ENCODE assay signal across 15 cellular contexts in genomic region chr5:68148096-68148495, GRCh38.
DNase-seq lines count a peak whose midpoint lies in the region; ATAC-seq and TF ChIP-seq lines count a peak whose summit lies in the region.
"Had no signal": no experiment of that assay in that cellular context is flagged by ENCODE, and none has a peak within 500 bp of the region (broad histone marks: within the 10 kb centered on the region; RNA-seq: fewer than 3 reads in every experiment).

No MANE protein-coding gene starts in this region.

- no peak for TF ChIP-seq CTCF in RWPE1 (conservative IDR thresholded peaks at IDR 0.05; ENCODE audit: low read depth)

- CTCF ChIA-PET in RWPE1 (lab: Yijun Ruan, JAX), result no interaction called here

- H3K27ac ChIP-seq in RWPE1, result no peak overlapping the region
- H3K27ac ChIP-seq: BLaER1 treated with 17β-estradiol and CSF1 and Interleukin-3, amounts not matched to agents 10 nM and 100 nM; heart right ventricle; left lung; VCaP had no signal

- DNase-seq in kidney tubule cell (ENCODE audit: low spot score), result peak; percentile 41
- DNase-seq in iPS-NIHi7 (ENCODE audit: extremely low spot score), result no peak
- no peak for DNase-seq in NCI-H2196 (lab: John Stamatoyannopoulos, UW; ENCODE audit: unreplicated experiment)
- no peak for DNase-seq in RWPE1 (ENCODE audit: low spot score)
- DNase-seq: heart right ventricle; left lung; naive thymus-derived CD4-positive, alpha-beta T cell; NCI-H1694; SIG-M5 had no signal

- POLR2A ChIA-PET in RWPE1 (lab: Yijun Ruan, JAX; ENCODE audit: low non-redundant PET), result no interaction called here

- ATAC-seq in GM18868 (IDR thresholded peaks at IDR 0.05; ENCODE audit: unreplicated experiment) (peak; percentile 51), GM21423 (IDR thresholded peaks at IDR 0.05; ENCODE audit: unreplicated experiment) (peak; percentile 54), HG03045 (IDR thresholded peaks at IDR 0.05; ENCODE audit: unreplicated experiment) (peak; percentile 60), GM18519 (IDR thresholded peaks at IDR 0.05; ENCODE audit: low FRiP score, unreplicated experiment) (no peak)
- ATAC-seq: heart right ventricle; left lung; naive thymus-derived CD4-positive, alpha-beta T cell had no signal
